In genomic region chr9:93520523-93520922, GRCh38 we compare ENCODE assay signal across 19 cellular contexts. TPM values are rescaled to one million over a fixed set of nuclear protein-coding genes. Genes with fewer than 3 reads are reported as not detected.
DNase-seq lines count a peak whose midpoint lies in the region; FAIRE-seq and TF ChIP-seq lines count a peak whose summit lies in the region.
"Had no signal": no experiment of that assay in that cellular context is flagged by ENCODE, and none has a peak within 500 bp of the region (broad histone marks: within the 10 kb centered on the region; RNA-seq: fewer than 3 reads in every experiment).

No MANE protein-coding gene starts in this region.

- FAIRE-seq in GM12892 (lab: Jason Lieb, UNC): no peak
- FAIRE-seq: G401.6, keratinocyte had no signal

- H3K9me3 Mint-ChIP-seq in progenitor cell of endocrine pancreas (ENCODE audit: low read depth): no peaks in the 10 kb centered on the region
- H3K9me3 Mint-ChIP-seq: activated T-cell treated with anti-CD3 and anti-CD28 coated beads, Interleukin-2, amount 50 U/mL, for 4 hours; dendritic cell treated with granulocyte-macrophage colony-stimulating factor and Interleukin-4, amounts not matched to agents 40 ng/mL and 50 ng/mL, for 4 days; H9; T-cell had no signal

- no peaks in the 10 kb centered on the region for H3K4me1 ChIP-seq in BE2C
- H3K4me1 ChIP-seq: ascending aorta had no signal

- H3K36me3 ChIP-seq in BE2C: peaks cover 55% of the 10 kb centered on the region

- H3K4me3 Mint-ChIP-seq in progenitor cell of endocrine pancreas (ENCODE audit: low read depth): no peak overlapping the region
- H3K4me3 Mint-ChIP-seq: activated T-cell treated with anti-CD3 and anti-CD28 coated beads, Interleukin-2, amount 50 U/mL, for 4 hours; dendritic cell treated with granulocyte-macrophage colony-stimulating factor and Interleukin-4, amounts not matched to agents 40 ng/mL and 50 ng/mL, for 4 days; H9; T-cell had no signal

- peaks cover 6% of the 10 kb centered on the region for H3K36me3 Mint-ChIP-seq in progenitor cell of endocrine pancreas (ENCODE audit: insufficient read depth)

- no peaks in the 10 kb centered on the region for H3K9me3 ChIP-seq in BE2C
- H3K9me3 ChIP-seq: ascending aorta, gastrocnemius medialis had no signal

- TF ChIP-seq CTCF in BE2C (IDR thresholded peaks at IDR 0.05; ENCODE audit: low read depth, low read length) (0 out of 2 replicates have a peak, but pooled peaks have one; percentile 7), GM12864 (IDR thresholded peaks at IDR 0.05; ENCODE audit: low read depth, low read length, missing control alignments) (peak; percentile 9), fibroblast of villous mesenchyme (IDR thresholded peaks at IDR 0.05; ENCODE audit: insufficient read depth, low read depth, low read length) (peak; percentile 26), progenitor cell of endocrine pancreas (IDR thresholded peaks at IDR 0.05; ENCODE audit: unreplicated experiment) (no peak)

- H3K27ac Mint-ChIP-seq in progenitor cell of endocrine pancreas: no peak overlapping the region

- H3K4me1 Mint-ChIP-seq in progenitor cell of endocrine pancreas (ENCODE audit: low read depth): peaks cover 3% of the 10 kb centered on the region

- H3K4me3 ChIP-seq in BE2C (ENCODE audit: low read depth, low read length) (no peak overlapping the region), GM12864 (ENCODE audit: low read depth, low read length) (no peak overlapping the region), fibroblast of villous mesenchyme (ENCODE audit: low read depth, low read length) (no peak overlapping the region)
- H3K4me3 ChIP-seq: ascending aorta, gastrocnemius medialis had no signal

- TF ChIP-seq POLR2A in GM12892 (IDR thresholded peaks at IDR 0.05; ENCODE audit: low read depth, low read length): no peak

- DNase-seq in BE2C (no peak), GM12864 (ENCODE audit: low read depth) (no peak), RPMI8226 (peak; percentile 2), fibroblast of villous mesenchyme (ENCODE audit: low read depth) (peak; percentile 27), progenitor cell of endocrine pancreas (ENCODE audit: low spot score, unreplicated experiment) (no peak), GM12892 (ENCODE audit: insufficient read length) (no peak), CD1c-positive myeloid dendritic cell (ENCODE audit: extremely low spot score) (no peak), germinal center (ENCODE audit: low spot score) (no peak)
- DNase-seq: activated CD4-positive, alpha-beta T cell treated with anti-CD3 and anti-CD28 coated beads for 1 hour; activated T-cell treated with anti-CD3 and anti-CD28 coated beads, Interleukin-2, amount 50 U/mL, for 4 hours; gastrocnemius medialis; H9; OCI-M1; stimulated activated CD4-positive, alpha-beta T cell treated with anti-CD3 and anti-CD28 coated beads, Interleukin-2, amount 100 ng/mL, for 24 hours; T-cell had no signal

- no peaks in the 10 kb centered on the region for H3K27me3 Mint-ChIP-seq in progenitor cell of endocrine pancreas
- H3K27me3 Mint-ChIP-seq: dendritic cell treated with granulocyte-macrophage colony-stimulating factor and Interleukin-4, amounts not matched to agents 40 ng/mL and 50 ng/mL, for 4 days; T-cell had no signal

- no peaks in the 10 kb centered on the region for H3K27me3 ChIP-seq in BE2C
- H3K27me3 ChIP-seq: ascending aorta, gastrocnemius medialis had no signal

RNA-seq across cellular contexts. Expression of gene PHF2, which starts 55.9 kb away (rescaled TPM):
- polyA plus RNA-seq in BE2C (2012; ENCODE audit: insufficient read depth, insufficient read length, low read depth): 28.1 TPM
- 14.2 and 15.5 TPM in 2 replicates for total RNA-seq in fibroblast of villous mesenchyme
- total RNA-seq in progenitor cell of endocrine pancreas: 36.5 and 37.1 TPM in 2 replicates
- polyA plus RNA-seq in GM12892 (2012; ENCODE audit: missing spikeins): 7.4 TPM

Comparison
In these comparisons a context has a peak if more than half of its experiments do, and no peak if none do; other contexts are left out.
1. DNase-seq: peak in RPMI8226 (single experiment) and fibroblast of villous mesenchyme (single experiment); none in BE2C (single experiment), GM12864 (single experiment), progenitor cell of endocrine pancreas (single experiment), GM12892 (single experiment), CD1c-positive myeloid dendritic cell (single experiment) and germinal center (single experiment).